20 cellular contexts compared by ENCODE assay signal in the genomic region with DNA sequence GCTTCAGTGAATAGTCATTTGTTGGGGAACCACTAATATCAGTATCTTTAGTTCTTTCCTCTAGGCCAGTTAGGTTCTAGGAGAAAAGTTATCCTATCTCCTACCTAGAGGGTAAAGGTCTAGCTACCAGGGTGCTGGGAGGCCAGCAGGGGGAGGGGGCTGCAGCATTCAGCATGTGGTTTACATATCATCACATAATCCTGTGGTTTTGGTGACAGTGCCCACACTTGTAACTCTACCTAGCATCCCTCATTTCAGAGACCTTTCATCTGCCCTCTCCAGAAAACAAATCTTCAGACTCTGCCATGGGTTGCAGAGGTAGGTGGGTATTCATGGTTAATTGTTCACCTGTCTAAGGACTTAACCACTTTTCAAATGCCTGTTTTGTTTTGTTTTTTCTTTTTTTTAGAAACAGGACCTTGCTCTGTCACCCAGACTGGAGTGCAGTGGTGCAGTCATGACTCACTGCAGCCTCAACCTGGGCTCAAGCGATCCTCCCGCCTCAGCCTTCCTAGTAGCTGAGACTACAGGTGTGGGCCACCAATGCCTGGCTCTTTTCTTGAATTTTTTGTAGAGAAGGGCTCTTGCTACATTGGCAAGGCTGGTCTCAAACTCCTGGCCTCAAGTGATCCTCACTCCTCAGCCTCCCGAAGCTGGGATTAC.
A peak's percentile ranks its signal among the peaks of the same experiment; 100 is the strongest.
DNase-seq lines count a peak whose midpoint lies in the region; ATAC-seq and TF ChIP-seq lines count a peak whose summit lies in the region.
"Had no signal": no experiment of that assay in that cellular context is flagged by ENCODE, and none has a peak within 500 bp of the region (broad histone marks: within the 10 kb centered on the region; RNA-seq: fewer than 3 reads in every experiment).

No MANE protein-coding gene starts in this region.

- no peak overlapping the region for H3K4me3 Mint-ChIP-seq in activated T-cell treated with anti-CD3 and anti-CD28 coated beads, Interleukin-2, amount 50 U/mL, for 24 hours
- no peak overlapping the region for H3K4me3 Mint-ChIP-seq in activated T-helper 2 cell treated with anti-CD3 and anti-CD28 coated beads, Interferon-gamma antibody, Interleukin-2, Interleukin-4, amounts not matched to agents 10 μg/mL and 5 μg/mL and 100 μg/mL, durations not matched to agents 14 hours and 24 hours and 36 hours (ENCODE audit: low read depth)
- no peak overlapping the region for H3K4me3 Mint-ChIP-seq in stimulated activated effector memory CD8-positive, alpha-beta T cell treated with anti-CD3 and anti-CD28 coated beads, Interleukin-12 subunit alpha, Interleukin-12 subunit beta, amount 100 ng/mL, for 72 hours

- no peaks in the 10 kb centered on the region for H3K9me3 Mint-ChIP-seq in activated T-cell treated with anti-CD3 and anti-CD28 coated beads, Interleukin-2, amount 50 U/mL, for 24 hours
- no peaks in the 10 kb centered on the region for H3K9me3 Mint-ChIP-seq in activated T-helper 2 cell treated with anti-CD3 and anti-CD28 coated beads, Interferon-gamma antibody, Interleukin-2, Interleukin-4, amounts not matched to agents 10 μg/mL and 5 μg/mL and 100 μg/mL, durations not matched to agents 14 hours and 24 hours and 36 hours
- H3K9me3 Mint-ChIP-seq in stimulated activated effector memory CD8-positive, alpha-beta T cell treated with anti-CD3 and anti-CD28 coated beads, Interleukin-12 subunit alpha, Interleukin-12 subunit beta, amount 100 ng/mL, for 72 hours = no peaks in the 10 kb centered on the region

- H2BK20ac ChIP-seq in IMR-90 (ENCODE audit: low read depth, low read length) = peak overlapping the region; percentile 74

- no peak overlapping the region for H3K23ac ChIP-seq in IMR-90 (ENCODE audit: low read depth, low read length)

- H3K27ac ChIP-seq in IMR-90 (ENCODE audit: insufficient read depth, low read length) (no peak overlapping the region), hepatocyte (no peak overlapping the region), esophagus muscularis mucosa (replicated peaks in 1 of 4) (no peak overlapping the region)
- H3K27ac ChIP-seq: cardiac muscle cell, epithelial cell of prostate, GM23248, vagina had no signal

- TF ChIP-seq POLR2A in IMR-90 (IDR thresholded peaks at IDR 0.05; ENCODE audit: low read depth, low read length) (no peak), esophagus muscularis mucosa (IDR thresholded peaks at IDR 0.05; ENCODE audit: low read depth) (no peak)

- H2AFZ ChIP-seq in IMR-90 (replicated peaks; ENCODE audit: low read length, poor library complexity) (no peak overlapping the region), hepatocyte (no peak overlapping the region)
- H2AFZ ChIP-seq: GM23248 had no signal

- in situ Hi-C loops in IMR-90 (cut with MboI; ENCODE audit: low sequenced_read_pairs) = no loop called here

- DNase-seq in activated T-cell treated with anti-CD3 and anti-CD28 coated beads, Interleukin-2, amount 50 U/mL, for 48 hours = peak; percentile 31 to 36
- no peak for DNase-seq in activated T-cell treated with anti-CD3 and anti-CD28 coated beads, Interleukin-2, amount 50 U/mL, for 24 hours
- DNase-seq in IMR-90 (no peak), hepatocyte (ENCODE audit: low spot score) (no peak), SW480 (ENCODE audit: low spot score) (no peak), esophagus muscularis mucosa (ENCODE audit: extremely low spot score) (no peak)
- DNase-seq in activated T-helper 2 cell treated with anti-CD3 and anti-CD28 coated beads, Interferon-gamma antibody, Interleukin-2, Interleukin-4, amounts not matched to agents 10 μg/mL and 5 μg/mL and 100 μg/mL, durations not matched to agents 14 hours and 24 hours and 36 hours (ENCODE audit: low spot score) = no peak
- no peak for DNase-seq in stimulated activated effector memory CD8-positive, alpha-beta T cell treated with anti-CD3 and anti-CD28 coated beads, Interleukin-12 subunit alpha, Interleukin-12 subunit beta, amount 100 ng/mL, for 72 hours (ENCODE audit: low spot score in 2 of 2)
- DNase-seq: ACHN, foreskin fibroblast, GDM1, GM23248, hypothalamus, MM.1S, NCI-H146, NCI-H2171, NCI-H526 had no signal

- no peak for TF ChIP-seq RAD21 in IMR-90 (IDR thresholded peaks at IDR 0.05; ENCODE audit: low read length)

- H2BK5ac ChIP-seq in IMR-90 (ENCODE audit: low read depth, low read length, poor library complexity, severe bottlenecking) = no peak overlapping the region

- H3K14ac ChIP-seq in IMR-90 (replicated peaks; ENCODE audit: low read depth, low read length) = no peak overlapping the region

- H3K4me3 ChIP-seq in IMR-90 (ENCODE audit: insufficient read depth, low read depth, low read length) (no peak overlapping the region), hepatocyte (no peak overlapping the region), esophagus muscularis mucosa (no peak overlapping the region)
- H3K4me3 ChIP-seq: cardiac muscle cell, GM23248, vagina had no signal

- no peaks in the 10 kb centered on the region for H3K36me3 Mint-ChIP-seq in activated T-cell treated with anti-CD3 and anti-CD28 coated beads, Interleukin-2, amount 50 U/mL, for 24 hours (ENCODE audit: low read depth)
- no peaks in the 10 kb centered on the region for H3K36me3 Mint-ChIP-seq in activated T-helper 2 cell treated with anti-CD3 and anti-CD28 coated beads, Interferon-gamma antibody, Interleukin-2, Interleukin-4, amounts not matched to agents 10 μg/mL and 5 μg/mL and 100 μg/mL, durations not matched to agents 14 hours and 24 hours and 36 hours (ENCODE audit: low read depth)
- no peaks in the 10 kb centered on the region for H3K36me3 Mint-ChIP-seq in stimulated activated effector memory CD8-positive, alpha-beta T cell treated with anti-CD3 and anti-CD28 coated beads, Interleukin-12 subunit alpha, Interleukin-12 subunit beta, amount 100 ng/mL, for 72 hours

- H3K4me1 Mint-ChIP-seq in activated T-cell treated with anti-CD3 and anti-CD28 coated beads, Interleukin-2, amount 50 U/mL, for 24 hours (ENCODE audit: low read depth) = peaks cover 44% of the 10 kb centered on the region
- peaks cover 44% of the 10 kb centered on the region for H3K4me1 Mint-ChIP-seq in activated T-helper 2 cell treated with anti-CD3 and anti-CD28 coated beads, Interferon-gamma antibody, Interleukin-2, Interleukin-4, amounts not matched to agents 10 μg/mL and 5 μg/mL and 100 μg/mL, durations not matched to agents 14 hours and 24 hours and 36 hours (ENCODE audit: low read depth)
- H3K4me1 Mint-ChIP-seq in stimulated activated effector memory CD8-positive, alpha-beta T cell treated with anti-CD3 and anti-CD28 coated beads, Interleukin-12 subunit alpha, Interleukin-12 subunit beta, amount 100 ng/mL, for 72 hours = peaks cover 24% of the 10 kb centered on the region

- H3K4ac ChIP-seq in IMR-90 (ENCODE audit: low read depth, low read length) = peak overlapping the region; percentile 32; the same call in 1 of the 2 replicates

- no peak overlapping the region for H3K4me2 ChIP-seq in IMR-90 (ENCODE audit: low read depth, low read length)
- no peak overlapping the region for H3K4me2 ChIP-seq in hepatocyte

- TF ChIP-seq CTCF in IMR-90 (conservative IDR thresholded peaks at IDR 0.05; ENCODE audit: low read depth, low read length) = no peak
- TF ChIP-seq CTCF in hepatocyte (IDR thresholded peaks at IDR 0.05; ENCODE audit: poor library complexity) = no peak
- no peak for TF ChIP-seq CTCF in esophagus muscularis mucosa (IDR thresholded peaks at IDR 0.05)

- no CpG with 5 or more reads among the region's 3 CpGs for WGBS in IMR-90 (ENCODE audit: extremely low coverage in 2 of 2, insufficient read length in 1 of 2), 2 experiments
- 98% methylated on average over 3 of the region's 3 CpGs for WGBS in hepatocyte (ENCODE audit: low lambda C conversion rate, missing lambda C conversion rate)
- WGBS in esophagus muscularis mucosa = 98% methylated on average over 3 of the region's 3 CpGs

- peaks cover 17% of the 10 kb centered on the region; the same call in 1 of the 2 replicates for H3K27me3 ChIP-seq in IMR-90 (ENCODE audit: control insufficient read depth, insufficient read depth, low read length)
- peaks cover 7% of the 10 kb centered on the region for H3K27me3 ChIP-seq in hepatocyte
- peaks cover 0 to 12% (median 2%) of the 10 kb centered on the region in 4 donors for H3K27me3 ChIP-seq in esophagus muscularis mucosa
- H3K27me3 ChIP-seq: cardiac muscle cell, vagina had no signal

- H3K27ac Mint-ChIP-seq in activated T-cell treated with anti-CD3 and anti-CD28 coated beads, Interleukin-2, amount 50 U/mL, for 24 hours = no peak overlapping the region
- peak overlapping the region; percentile 31 for H3K27ac Mint-ChIP-seq in activated T-helper 2 cell treated with anti-CD3 and anti-CD28 coated beads, Interferon-gamma antibody, Interleukin-2, Interleukin-4, amounts not matched to agents 10 μg/mL and 5 μg/mL and 100 μg/mL, durations not matched to agents 14 hours and 24 hours and 36 hours
- no peak overlapping the region for H3K27ac Mint-ChIP-seq in stimulated activated effector memory CD8-positive, alpha-beta T cell treated with anti-CD3 and anti-CD28 coated beads, Interleukin-12 subunit alpha, Interleukin-12 subunit beta, amount 100 ng/mL, for 72 hours

- no peaks in the 10 kb centered on the region for H3K79me1 ChIP-seq in IMR-90 (ENCODE audit: low read depth in 1 of 2, low read length in 2 of 2)

- no TSS peak for BruUV-seq in IMR-90 (replicated peaks; lab: Mats Ljungman, UMichigan)

- peak overlapping the region; percentile 53; the same call in 1 of the 2 replicates for H2AK5ac ChIP-seq in IMR-90 (ENCODE audit: low read depth, low read length)

- no peak overlapping the region for H3K9ac ChIP-seq in IMR-90 (ENCODE audit: low read depth, low read length)
- H3K9ac ChIP-seq: GM23248 had no signal

- peak overlapping the region; percentile 30; the same call in 1 of the 2 replicates for H3K18ac ChIP-seq in IMR-90 (ENCODE audit: low read depth, low read length)

- H2BK15ac ChIP-seq in IMR-90 (ENCODE audit: low read depth, low read length) = peak overlapping the region; percentile 12; the same call in 1 of the 3 replicates

- CTCF ChIA-PET in IMR-90 (lab: Yijun Ruan, JAX) = no interaction called here

- POLR2A ChIA-PET in IMR-90 (lab: Charles Lee; ENCODE audit: unreplicated experiment) = no interaction called here

- no peak for ATAC-seq in IMR-90 (ENCODE audit: low read depth)
- ATAC-seq in stimulated activated effector memory CD8-positive, alpha-beta T cell treated with anti-CD3 and anti-CD28 coated beads, Interleukin-12 subunit alpha, Interleukin-12 subunit beta, amount 100 ng/mL, for 72 hours = peak; percentile 73

- TF ChIP-seq EP300 in esophagus muscularis mucosa (IDR thresholded peaks at IDR 0.05) = no peak

- H3K9me2 ChIP-seq in hepatocyte (replicated peaks; ENCODE audit: insufficient read depth) = no peaks in the 10 kb centered on the region

- H3K9me3 ChIP-seq in IMR-90 (ENCODE audit: control insufficient read depth, insufficient read depth, low read length) (no peaks in the 10 kb centered on the region), hepatocyte (ENCODE audit: low read depth) (no peaks in the 10 kb centered on the region), esophagus muscularis mucosa (peaks cover 0 to 3% (median 0%) of the 10 kb centered on the region in 4 donors)
- H3K9me3 ChIP-seq: vagina had no signal

- dilution Hi-C loops in IMR-90 (cut with HindIII; ENCODE audit: low sequenced_read_pairs, unreplicated experiment) = no loop called here

- peak overlapping the region; percentile 28; the same call in 1 of the 2 replicates for H4K91ac ChIP-seq in IMR-90 (ENCODE audit: insufficient read depth, low read depth, low read length)

- H3K27me3 Mint-ChIP-seq in activated T-cell treated with anti-CD3 and anti-CD28 coated beads, Interleukin-2, amount 50 U/mL, for 24 hours = no peaks in the 10 kb centered on the region
- H3K27me3 Mint-ChIP-seq in activated T-helper 2 cell treated with anti-CD3 and anti-CD28 coated beads, Interferon-gamma antibody, Interleukin-2, Interleukin-4, amounts not matched to agents 10 μg/mL and 5 μg/mL and 100 μg/mL, durations not matched to agents 14 hours and 24 hours and 36 hours (ENCODE audit: low read depth) = peaks cover 5% of the 10 kb centered on the region

- intact Hi-C loops in IMR-90 (cut with micrococcal nuclease) = no loop called here
- intact Hi-C loops in activated T-helper 2 cell treated with anti-CD3 and anti-CD28 coated beads, Interferon-gamma antibody, Interleukin-2, Interleukin-4, amounts not matched to agents 10 μg/mL and 5 μg/mL and 100 μg/mL, durations not matched to agents 14 hours and 24 hours and 36 hours (cut with micrococcal nuclease) = loop anchor here (5.0 to 10.0 kb wide), 4 partner anchors 78 to 206 kb away; a partner anchor contains a TSS
- intact Hi-C loops in esophagus muscularis mucosa (cut with DNase I) = no loop called here

- H3K36me3 ChIP-seq in IMR-90 (ENCODE audit: control insufficient read depth, insufficient read depth, low read length) = no peaks in the 10 kb centered on the region
- no peaks in the 10 kb centered on the region for H3K36me3 ChIP-seq in hepatocyte (replicated peaks; ENCODE audit: insufficient read depth, low read depth)
- H3K36me3 ChIP-seq in esophagus muscularis mucosa = no peaks in the 10 kb centered on the region
- H3K36me3 ChIP-seq: cardiac muscle cell, vagina had no signal

- no peak overlapping the region for H3K56ac ChIP-seq in IMR-90 (ENCODE audit: extremely low read depth, insufficient read depth, low read length)

- peak overlapping the region; percentile 65 for H2BK120ac ChIP-seq in IMR-90 (ENCODE audit: low read depth, low read length)

- H3K9me1 ChIP-seq in IMR-90 (ENCODE audit: insufficient read depth, low read length) = peaks cover 3% of the 10 kb centered on the region; the same call in 1 of the 2 replicates

- H4K8ac ChIP-seq in IMR-90 (ENCODE audit: low read depth in 2 of 2, low read length in 2 of 2) = no peak overlapping the region

- H4K5ac ChIP-seq in IMR-90 (ENCODE audit: low read depth, low read length) = peak overlapping the region; percentile 40; the same call in 1 of the 2 replicates

- H3K4me1 ChIP-seq in IMR-90 (ENCODE audit: control insufficient read depth, insufficient read depth, low read length) (peaks cover 5% of the 10 kb centered on the region), hepatocyte (ENCODE audit: insufficient read depth) (no peaks in the 10 kb centered on the region), esophagus muscularis mucosa (no peaks in the 10 kb centered on the region)
- H3K4me1 ChIP-seq: vagina had no signal

- H4K20me1 ChIP-seq in IMR-90 (ENCODE audit: insufficient read depth, low read length) (no peaks in the 10 kb centered on the region), hepatocyte (ENCODE audit: insufficient read depth, poor library complexity, severe bottlenecking) (no peaks in the 10 kb centered on the region)

- no peak overlapping the region for H2AK9ac ChIP-seq in IMR-90 (replicated peaks; ENCODE audit: low read depth, low read length, poor library complexity)

- H3K79me2 ChIP-seq in hepatocyte = no peaks in the 10 kb centered on the region

Comparison
In these comparisons a context has a peak if more than half of its experiments do, and no peak if none do; other contexts are left out.
1. DNase-seq: peak in activated T-cell treated with anti-CD3 and anti-CD28 coated beads, Interleukin-2, amount 50 U/mL, for 48 hours (2 of 2); none in activated T-cell treated with anti-CD3 and anti-CD28 coated beads, Interleukin-2, amount 50 U/mL, for 24 hours (single experiment), IMR-90 (single experiment), activated T-helper 2 cell treated with anti-CD3 and anti-CD28 coated beads, Interferon-gamma antibody, Interleukin-2, Interleukin-4, amounts not matched to agents 10 μg/mL and 5 μg/mL and 100 μg/mL, durations not matched to agents 14 hours and 24 hours and 36 hours (single experiment), stimulated activated effector memory CD8-positive, alpha-beta T cell treated with anti-CD3 and anti-CD28 coated beads, Interleukin-12 subunit alpha, Interleukin-12 subunit beta, amount 100 ng/mL, for 72 hours (0 of 2), hepatocyte (single experiment), SW480 (single experiment) and esophagus muscularis mucosa (single experiment).